Comparison of ENCODE assay signal across 30 cellular contexts in the genomic region with DNA sequence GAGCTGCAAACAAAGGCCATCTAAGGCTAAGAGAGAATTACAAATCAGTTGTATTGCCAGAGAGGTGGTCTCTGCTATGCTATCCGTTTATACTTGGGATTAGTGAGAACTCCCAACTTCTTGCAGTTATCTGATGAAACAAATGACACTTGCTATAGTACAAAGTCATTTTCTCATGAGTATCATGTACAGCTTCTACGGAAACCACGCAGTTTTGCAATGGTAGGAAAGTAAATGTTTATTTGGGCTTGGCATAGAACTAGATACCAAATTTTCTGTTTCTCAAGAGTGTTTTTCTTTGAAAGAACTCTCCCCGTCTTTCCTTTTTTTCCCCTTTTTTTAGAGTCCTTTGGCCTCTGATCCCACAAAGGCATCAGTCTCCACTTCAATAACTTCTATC.
"Had no signal": no experiment of that assay in that cellular context is flagged by ENCODE, and none has a peak within 500 bp of the region (broad histone marks: within the 10 kb centered on the region; RNA-seq: fewer than 3 reads in every experiment).

No MANE protein-coding gene starts in this region.

- DNase-seq: heart right ventricle; hippocampal formation; kidney glomerular epithelial cell; left cardiac atrium; left ventricle myocardium inferior; lower lobe of right lung; mammary epithelial cell; mesendoderm; naive B cell; pancreas; posterior cingulate gyrus; retina; right cardiac atrium; sigmoid colon; small intestine; stimulated activated CD4-positive, alpha-beta T cell treated with anti-CD3 and anti-CD28 coated beads, Interleukin-1b, Interleukin-23, amount 100 ng/mL, for 48 hours; stimulated activated CD4-positive, alpha-beta T cell treated with anti-CD3 and anti-CD28 coated beads, Interleukin-2, amount 100 ng/mL, for 48 hours; stimulated activated CD4-positive, alpha-beta T cell treated with anti-CD3 and anti-CD28 coated beads, Interleukin-4, amount 100 ng/mL, for 4 hours; stimulated activated CD8-positive, alpha-beta memory T cell treated with anti-CD3 and anti-CD28 coated beads, Interleukin-4, amount 100 ng/mL, for 48 hours; stimulated activated naive CD4-positive, alpha-beta T cell treated with Interleukin-2 at 50 U/mL for 16 hours; stimulated activated naive CD8-positive, alpha-beta T cell treated with anti-CD3 and anti-CD28 coated beads, Interleukin-15, amount 100 ng/mL, for 72 hours; substantia nigra; uterus had no signal

- H3K4me3 Mint-ChIP-seq: mesothelial cell of epicardium; naive B cell; natural killer cell treated with Interleukin-12 subunit alpha and Interleukin-12 subunit beta and Interleukin-15 and Interleukin-18, amount 100 ng/mL, for 72 hours; stimulated activated memory B cell treated with anti-CD40 and anti-IgM and Interleukin-4, amounts not matched to agents 10 μg/mL and 1 μg/mL and 100 μg/mL, for 72 hours; stimulated activated naive CD8-positive, alpha-beta T cell treated with anti-CD3 and anti-CD28 coated beads, Interleukin-15, amount 100 ng/mL, for 72 hours; type B pancreatic cell had no signal

- FAIRE-seq: keratinocyte, pancreas, small intestine had no signal

- H3K36me3 Mint-ChIP-seq: mesothelial cell of epicardium; natural killer cell treated with Interleukin-12 subunit alpha and Interleukin-12 subunit beta and Interleukin-15 and Interleukin-18, amount 100 ng/mL, for 72 hours; stimulated activated memory B cell treated with anti-CD40 and anti-IgM and Interleukin-4, amounts not matched to agents 10 μg/mL and 1 μg/mL and 100 μg/mL, for 72 hours; type B pancreatic cell had no signal

- H3K36me3 ChIP-seq: heart right ventricle, left ventricle myocardium inferior, lower lobe of right lung, pancreas, prostate gland, sigmoid colon, tibial nerve, uterus had no signal

- H3K27ac Mint-ChIP-seq: mesothelial cell of epicardium; natural killer cell treated with Interleukin-12 subunit alpha and Interleukin-12 subunit beta and Interleukin-15 and Interleukin-18, amount 100 ng/mL, for 72 hours; stimulated activated memory B cell treated with anti-CD40 and anti-IgM and Interleukin-4, amounts not matched to agents 10 μg/mL and 1 μg/mL and 100 μg/mL, for 72 hours; stimulated activated naive CD8-positive, alpha-beta T cell treated with anti-CD3 and anti-CD28 coated beads, Interleukin-15, amount 100 ng/mL, for 72 hours; type B pancreatic cell had no signal

- H3K4me3 ChIP-seq: heart right ventricle, left ventricle myocardium inferior, lower lobe of right lung, pancreas, prostate gland, sigmoid colon, tibial nerve, uterus had no signal

- H3K9me3 ChIP-seq: left ventricle myocardium inferior, lower lobe of right lung, pancreas, prostate gland, sigmoid colon, uterus had no signal

- H3K27me3 ChIP-seq: heart right ventricle, pancreas, sigmoid colon, tibial nerve, uterus had no signal

- H3K9me3 Mint-ChIP-seq: natural killer cell treated with Interleukin-12 subunit alpha and Interleukin-12 subunit beta and Interleukin-15 and Interleukin-18, amount 100 ng/mL, for 72 hours; type B pancreatic cell had no signal

- H3K4me1 Mint-ChIP-seq: naive B cell; stimulated activated memory B cell treated with anti-CD40 and anti-IgM and Interleukin-4, amounts not matched to agents 10 μg/mL and 1 μg/mL and 100 μg/mL, for 72 hours; stimulated activated naive CD8-positive, alpha-beta T cell treated with anti-CD3 and anti-CD28 coated beads, Interleukin-15, amount 100 ng/mL, for 72 hours had no signal

- ATAC-seq: heart right ventricle; left cardiac atrium; lower lobe of right lung; natural killer cell treated with Interleukin-12 subunit alpha and Interleukin-12 subunit beta and Interleukin-15 and Interleukin-18, amount 100 ng/mL, for 72 hours; pancreas; right cardiac atrium; stimulated activated memory B cell treated with anti-CD40 and anti-IgM and Interleukin-4, amounts not matched to agents 10 μg/mL and 1 μg/mL and 100 μg/mL, for 72 hours; stimulated activated naive CD8-positive, alpha-beta T cell treated with anti-CD3 and anti-CD28 coated beads, Interleukin-15, amount 100 ng/mL, for 72 hours had no signal

- H3K4me1 ChIP-seq: heart right ventricle, left ventricle myocardium inferior, lower lobe of right lung, pancreas, prostate gland, sigmoid colon, tibial nerve, uterus had no signal

- H3K27ac ChIP-seq: heart right ventricle, left ventricle myocardium inferior, lower lobe of right lung, pancreas, prostate gland, sigmoid colon, tibial nerve, uterus had no signal
